8 cellular contexts compared by ENCODE assay signal in the genomic region with DNA sequence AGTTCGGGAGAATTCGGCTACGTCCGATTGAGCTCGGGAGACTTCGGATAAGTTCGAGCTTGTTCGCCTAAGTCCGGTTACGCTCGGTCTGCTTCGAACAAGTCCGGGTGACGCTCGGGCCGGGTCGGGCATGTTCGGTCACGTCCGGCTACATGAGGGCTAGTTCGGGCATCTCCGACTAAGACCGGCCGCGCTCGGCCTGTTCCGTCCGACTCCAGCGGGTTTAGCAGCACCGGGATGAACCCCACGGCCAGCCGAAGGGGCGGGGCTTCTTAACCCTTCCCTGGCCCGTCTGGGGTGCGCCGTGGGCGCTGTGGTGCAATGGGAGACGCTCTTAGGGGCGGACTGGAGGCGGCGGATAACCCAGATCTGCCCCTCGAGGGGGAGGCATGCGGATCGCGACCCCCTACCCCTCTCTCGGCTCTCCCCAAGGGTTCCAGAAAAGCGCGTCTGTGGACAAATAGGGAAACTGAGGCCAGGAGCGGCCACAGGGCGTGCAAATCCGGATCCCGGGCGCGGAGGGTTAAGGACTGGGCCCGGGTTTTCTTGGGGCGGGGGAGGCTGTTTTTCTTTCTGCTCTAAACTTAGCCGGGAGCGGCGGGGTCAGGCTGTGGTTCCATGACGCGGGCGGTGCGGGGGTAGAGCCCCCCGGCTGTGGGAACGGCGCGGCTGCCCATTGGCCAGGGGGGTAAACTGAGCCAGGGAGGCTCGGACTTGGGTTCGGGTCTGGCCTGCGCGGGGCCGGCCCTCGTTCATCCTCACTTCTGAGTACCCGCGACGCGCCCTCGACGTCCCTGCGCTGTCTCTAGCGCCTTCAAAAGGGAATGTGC. TPM values are rescaled to one million over a fixed set of nuclear protein-coding genes. Genes with fewer than 3 reads are reported as not detected.
DNase-seq lines count a peak whose midpoint lies in the region; ATAC-seq, FAIRE-seq and TF ChIP-seq lines count a peak whose summit lies in the region.

No MANE protein-coding gene starts in this region.

- H3K4me3 ChIP-seq in adipocyte (ENCODE audit: low read length), result peak overlapping the region; percentile 74
- peak overlapping the region; percentile 9 to 64 (median 50) for H3K4me3 ChIP-seq in heart left ventricle
- H3K4me3 ChIP-seq in pancreas, result peak overlapping the region in 3 of 4 donors; percentile 26 to 43 (median 29)
- peak overlapping the region; percentile 21 for H3K4me3 ChIP-seq in thymus (ENCODE audit: low read length)

- TF ChIP-seq CTCF in heart left ventricle (IDR thresholded peaks at IDR 0.05) (no peak), pancreas (IDR thresholded peaks at IDR 0.05) (no peak)

- no peaks in the 10 kb centered on the region for H3K9me3 ChIP-seq in adipocyte (ENCODE audit: control insufficient read depth, low read length)
- H3K9me3 ChIP-seq in heart left ventricle, result no peaks in the 10 kb centered on the region
- H3K9me3 ChIP-seq in pancreas, result no peaks in the 10 kb centered on the region
- H3K9me3 ChIP-seq in thymus (ENCODE audit: control insufficient read depth), result peaks cover 1% of the 10 kb centered on the region

- ATAC-seq in HG02623 (IDR thresholded peaks at IDR 0.05; ENCODE audit: unreplicated experiment) (peak; percentile 92), heart left ventricle (peak; percentile 98 to 99 (median 98)), pancreas (peak; percentile 99)

- H3K27ac ChIP-seq in heart left ventricle (peak overlapping the region; percentile 36 to 93 (median 69)), pancreas (no peak overlapping the region), thymus (ENCODE audit: low read depth) (no peak overlapping the region)

- DNase-seq in GM04504 (ENCODE audit: low read depth) (peak; percentile 94), NCI-H128 (lab: John Stamatoyannopoulos, UW; ENCODE audit: unreplicated experiment) (peak; percentile 90), T follicular helper cell (ENCODE audit: low read depth) (peak; percentile 70), adipocyte (ENCODE audit: low read depth) (peak; percentile 100), heart left ventricle (peak; percentile 97 to 99 (median 98)), pancreas (peak; percentile 94 to 100 (median 98))

- WGBS in heart left ventricle, 4 donors, result 1 to 2% (median 1%) methylated on average over 55 to 81 of the region's 81 CpGs
- WGBS in pancreas, 2 donors, result 1 to 2% methylated on average over 81 of the region's 81 CpGs
- 5% methylated on average over 81 of the region's 81 CpGs for WGBS in thymus

- intact Hi-C loops in heart left ventricle (cut with DNase I), result loop anchor here in 3 of 10 donors (1.0 to 5.0 kb wide), 3 partner anchors 20 to 72 kb away; a partner anchor contains a TSS
- intact Hi-C loops in pancreas (cut with DNase I), result no loop called here

- peaks cover 9% of the 10 kb centered on the region for H3K4me1 ChIP-seq in adipocyte (ENCODE audit: control insufficient read depth, insufficient read depth, low read length)
- peaks cover 0 to 44% (median 22%) of the 10 kb centered on the region in 12 donors for H3K4me1 ChIP-seq in heart left ventricle
- peaks cover 0 to 4% (median 4%) of the 10 kb centered on the region in 3 donors for H3K4me1 ChIP-seq in pancreas
- no peaks in the 10 kb centered on the region for H3K4me1 ChIP-seq in thymus (ENCODE audit: control insufficient read depth, insufficient read depth, low read length)

- H3K9ac ChIP-seq in adipocyte (ENCODE audit: low read length), result peak overlapping the region; percentile 84

- peak; percentile 91 for FAIRE-seq in pancreas (lab: Jason Lieb, UNC)

- TF ChIP-seq POLR2A in heart left ventricle (IDR thresholded peaks at IDR 0.05), result peak in 1 of 2 donors; percentile 7

- H3K36me3 ChIP-seq in adipocyte (ENCODE audit: control insufficient read depth, insufficient read depth, low read length, severe bottlenecking) (no peaks in the 10 kb centered on the region), heart left ventricle (no peaks in the 10 kb centered on the region), pancreas (no peaks in the 10 kb centered on the region), thymus (ENCODE audit: control insufficient read depth, insufficient read depth) (no peaks in the 10 kb centered on the region)

- H3K27me3 ChIP-seq in adipocyte (replicated peaks; ENCODE audit: control insufficient read depth, insufficient read depth, low read length), result peaks cover 10% of the 10 kb centered on the region
- H3K27me3 ChIP-seq in heart left ventricle, result peaks cover 18 to 67% (median 24%) of the 10 kb centered on the region in 9 donors
- no peaks in the 10 kb centered on the region for H3K27me3 ChIP-seq in pancreas
- peaks cover 50% of the 10 kb centered on the region for H3K27me3 ChIP-seq in thymus (ENCODE audit: control insufficient read depth, insufficient read depth)

RNA-seq across cellular contexts. Expression of a gene that starts 1.5 kb away (rescaled TPM):
- total RNA-seq in heart left ventricle (1 to 10 TPM in 5 of 9 donors, under 1 TPM in 3, not detected in 1; 0.16 to 3.6 (median 1.1) TPM), pancreas (under 1 TPM in 5 of 6 donors, not detected in 1; 0.12 to 0.59 (median 0.37) TPM)
- polyA plus RNA-seq in heart left ventricle (1 to 10 TPM in 1 of 2 donors, under 1 TPM in 1; 0.82 to 4.6 TPM), pancreas (1 to 10 TPM in 1 of 2 donors, under 1 TPM in 1; 0.16 to 1.3 TPM), thymus (0.34 TPM)

RNA-seq across cellular contexts. Expression of a gene that starts 20.9 kb away (rescaled TPM):
- 10 to 100 TPM in 8 of 9 donors, 1 to 10 TPM in 1; 6.9 to 39.2 (median 31.5) TPM for total RNA-seq in heart left ventricle
- polyA plus RNA-seq in heart left ventricle, result 10 to 100 TPM; 17.2 to 20.1 TPM
- 1 to 10 TPM in 5 of 6 donors, under 1 TPM in 1; 0.79 to 2.6 (median 1.6) TPM for total RNA-seq in pancreas
- 1 to 10 TPM; 2.3 to 4.4 TPM for polyA plus RNA-seq in pancreas
- 1.0 TPM for polyA plus RNA-seq in thymus

RNA-seq across cellular contexts. Expression of a gene that starts 31.7 kb away (rescaled TPM):
- 10 to 100 TPM; 10.6 to 37.4 (median 14.8) TPM for total RNA-seq in heart left ventricle
- polyA plus RNA-seq in heart left ventricle, result 10 to 100 TPM; 24.7 to 59.3 TPM
- 1 to 10 TPM; 2.8 to 6.2 (median 4.0) TPM for total RNA-seq in pancreas
- polyA plus RNA-seq in pancreas, result 10 to 100 TPM in 1 of 2 donors, 1 to 10 TPM in 1; 9.9 to 10.4 TPM
- polyA plus RNA-seq in thymus, result 13.4 TPM

RNA-seq across cellular contexts. Expression of a gene that starts 49.5 kb away (rescaled TPM):
- total RNA-seq in heart left ventricle (1 to 10 TPM in 4 of 9 donors, under 1 TPM in 5; 0.24 to 2.4 (median 0.75) TPM), pancreas (1 to 10 TPM; 1.0 to 5.6 (median 1.6) TPM)
- polyA plus RNA-seq in heart left ventricle (1 to 10 TPM in 1 of 2 donors, under 1 TPM in 1; 0.28 to 2.8 TPM), pancreas (10 to 100 TPM; 14.7 to 25.3 TPM), thymus (5.0 TPM)

RNA-seq across cellular contexts. Expression of a gene that starts 51.1 kb away (rescaled TPM):
- total RNA-seq in heart left ventricle, result 100 to 1,000 TPM in 2 of 9 donors, 10 to 100 TPM in 4, 1 to 10 TPM in 3; 9.0 to 455 (median 15.2) TPM
- 10 to 100 TPM in 1 of 2 donors, 1 to 10 TPM in 1; 8.9 to 27.1 TPM for polyA plus RNA-seq in heart left ventricle
- total RNA-seq in pancreas, result 100 to 1,000 TPM in 1 of 6 donors, 10 to 100 TPM in 5; 12.2 to 108 (median 23.2) TPM
- polyA plus RNA-seq in pancreas, result 10 to 100 TPM; 21.4 to 22.2 TPM
- polyA plus RNA-seq in thymus, result 237 TPM

Comparison
In these comparisons a context has a peak if more than half of its experiments do, and no peak if none do; other contexts are left out.
1. H3K4me3 ChIP-seq: peak in every context shown above with its lines; median percentile 74 in adipocyte; 50 in heart left ventricle; 29 in pancreas; 21 in thymus.
2. H3K27ac ChIP-seq: peak in heart left ventricle (12 of 12); none in pancreas (0 of 4) and thymus (single experiment).
3. Peak in every context shown above with its lines, with median percentiles within 50 percentile points of each other: DNase-seq and ATAC-seq.